1 cellular context compared by ENCODE assay signal in genomic region chr12:67268896-67269631, GRCh38.
A peak's percentile ranks its signal among the peaks of the same experiment; 100 is the strongest.
TF ChIP-seq lines count a peak whose summit lies in the region.

Gene CAND1 (plus strand): TSS chr12:67269358. CDS start chr12:67269718, 360 bp downstream.

TF ChIP-seq in HepG2, 621 proteins besides CTCF, POLR2A, EP300 and RAD21 (continued from another document and continues in another):
- TF ChIP-seq, protein P1, sequence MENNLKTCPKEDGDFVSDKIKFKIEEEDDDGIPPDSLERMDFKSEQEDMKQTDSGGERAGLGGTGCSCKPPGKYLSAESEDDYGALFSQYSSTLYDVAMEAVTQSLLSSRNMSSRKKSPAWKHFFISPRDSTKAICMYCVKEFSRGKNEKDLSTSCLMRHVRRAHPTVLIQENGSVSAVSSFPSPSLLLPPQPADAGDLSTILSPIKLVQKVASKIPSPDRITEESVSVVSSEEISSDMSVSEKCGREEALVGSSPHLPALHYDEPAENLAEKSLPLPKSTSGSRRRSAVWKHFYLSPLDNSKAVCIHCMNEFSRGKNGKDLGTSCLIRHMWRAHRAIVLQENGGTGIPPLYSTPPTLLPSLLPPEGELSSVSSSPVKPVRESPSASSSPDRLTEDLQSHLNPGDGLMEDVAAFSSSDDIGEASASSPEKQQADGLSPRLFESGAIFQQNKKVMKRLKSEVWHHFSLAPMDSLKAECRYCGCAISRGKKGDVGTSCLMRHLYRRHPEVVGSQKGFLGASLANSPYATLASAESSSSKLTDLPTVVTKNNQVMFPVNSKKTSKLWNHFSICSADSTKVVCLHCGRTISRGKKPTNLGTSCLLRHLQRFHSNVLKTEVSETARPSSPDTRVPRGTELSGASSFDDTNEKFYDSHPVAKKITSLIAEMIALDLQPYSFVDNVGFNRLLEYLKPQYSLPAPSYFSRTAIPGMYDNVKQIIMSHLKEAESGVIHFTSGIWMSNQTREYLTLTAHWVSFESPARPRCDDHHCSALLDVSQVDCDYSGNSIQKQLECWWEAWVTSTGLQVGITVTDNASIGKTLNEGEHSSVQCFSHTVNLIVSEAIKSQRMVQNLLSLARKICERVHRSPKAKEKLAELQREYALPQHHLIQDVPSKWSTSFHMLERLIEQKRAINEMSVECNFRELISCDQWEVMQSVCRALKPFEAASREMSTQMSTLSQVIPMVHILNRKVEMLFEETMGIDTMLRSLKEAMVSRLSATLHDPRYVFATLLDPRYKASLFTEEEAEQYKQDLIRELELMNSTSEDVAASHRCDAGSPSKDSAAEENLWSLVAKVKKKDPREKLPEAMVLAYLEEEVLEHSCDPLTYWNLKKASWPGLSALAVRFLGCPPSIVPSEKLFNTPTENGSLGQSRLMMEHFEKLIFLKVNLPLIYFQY (CRISPR knock-in tag; IDR thresholded peaks at IDR 0.05; ENCODE audit: borderline replicate concordance): no peak
- TF ChIP-seq ZNF33A (CRISPR knock-in tag; IDR thresholded peaks at IDR 0.05; ENCODE audit: borderline replicate concordance): 0 out of 2 replicates have a peak, but pooled peaks have one; percentile 74
- peak; percentile 26; the same call in 1 of the 2 replicates for TF ChIP-seq NAIF1 (CRISPR knock-in tag; IDR thresholded peaks at IDR 0.05; ENCODE audit: borderline replicate concordance)
- TF ChIP-seq ZNF761 (CRISPR knock-in tag; conservative IDR thresholded peaks at IDR 0.05): 0 out of 2 replicates have a peak, but pooled peaks have one; percentile 80
- TF ChIP-seq CHCHD3 (CRISPR knock-in tag; IDR thresholded peaks at IDR 0.05): peak; percentile 54; the same call in 1 of the 2 replicates
- peak; percentile 46 for TF ChIP-seq MED8 (CRISPR knock-in tag; IDR thresholded peaks at IDR 0.05; ENCODE audit: insufficient replicate concordance)
- 0 out of 2 replicates have a peak, but pooled peaks have one; percentile 10 for TF ChIP-seq ZBTB46 (CRISPR knock-in tag; IDR thresholded peaks at IDR 0.05; ENCODE audit: borderline replicate concordance)
- no peak; the same call in 1 of the 2 replicates for TF ChIP-seq ZNF451 (CRISPR knock-in tag; IDR thresholded peaks at IDR 0.05)
- 0 out of 2 replicates have a peak, but pooled peaks have one; percentile 14 for TF ChIP-seq ZC3H4 (CRISPR knock-in tag; IDR thresholded peaks at IDR 0.05; ENCODE audit: borderline replicate concordance)
- TF ChIP-seq MLX (CRISPR knock-in tag; IDR thresholded peaks at IDR 0.05): peak; percentile 30; the same call in 1 of the 2 replicates
- TF ChIP-seq ZNF782 (CRISPR knock-in tag; IDR thresholded peaks at IDR 0.05; ENCODE audit: borderline replicate concordance): 0 out of 2 replicates have a peak, but pooled peaks have one; percentile 39
- TF ChIP-seq FIP1L1 (IDR thresholded peaks at IDR 0.05; ENCODE audit: borderline replicate concordance, insufficient read depth, low read depth, low read length): no peak
- TF ChIP-seq ZBTB8A (CRISPR knock-in tag; IDR thresholded peaks at IDR 0.05; ENCODE audit: borderline replicate concordance, low read depth): no peak
- TF ChIP-seq XRCC5 (optimal IDR thresholded peaks at IDR 0.05; ENCODE audit: low read length): peak; percentile 39
- peak; percentile 76 for TF ChIP-seq RARA (CRISPR knock-in tag; IDR thresholded peaks at IDR 0.05)
- TF ChIP-seq ZNF44 (CRISPR knock-in tag; IDR thresholded peaks at IDR 0.05): peak; percentile 48; the same call in 1 of the 2 replicates
- TF ChIP-seq TFE3 (CRISPR knock-in tag; IDR thresholded peaks at IDR 0.05): no peak
- peak; percentile 23; the same call in 1 of the 2 replicates for TF ChIP-seq CBFB (CRISPR knock-in tag; IDR thresholded peaks at IDR 0.05)
- 0 out of 2 replicates have a peak, but pooled peaks have one; percentile 34 for TF ChIP-seq HNF4A (CRISPR knock-in tag; IDR thresholded peaks at IDR 0.05)
- 0 out of 2 replicates have a peak, but pooled peaks have one; percentile 18 for TF ChIP-seq SATB2 (CRISPR knock-in tag; IDR thresholded peaks at IDR 0.05)
- 0 out of 2 replicates have a peak, but pooled peaks have one; percentile 51 for TF ChIP-seq ZSCAN21 (CRISPR knock-in tag; IDR thresholded peaks at IDR 0.05; ENCODE audit: borderline replicate concordance)
- TF ChIP-seq ELF3 (CRISPR knock-in tag; IDR thresholded peaks at IDR 0.05): peak; percentile 4; the same call in 1 of the 2 replicates
- TF ChIP-seq ZNF142 (CRISPR knock-in tag; IDR thresholded peaks at IDR 0.05): no peak; the same call in 1 of the 2 replicates
- TF ChIP-seq IRF9 (CRISPR knock-in tag; IDR thresholded peaks at IDR 0.05; ENCODE audit: borderline replicate concordance): peak; percentile 87; the same call in 1 of the 2 replicates
- 0 out of 2 replicates have a peak, but pooled peaks have one; percentile 27 for TF ChIP-seq ZSCAN25 (CRISPR knock-in tag; IDR thresholded peaks at IDR 0.05)
- no peak for TF ChIP-seq THAP8 (CRISPR knock-in tag; IDR thresholded peaks at IDR 0.05; ENCODE audit: borderline replicate concordance)
- peak; percentile 73; the same call in 1 of the 2 replicates for TF ChIP-seq AKAP8 (CRISPR knock-in tag; IDR thresholded peaks at IDR 0.05)
- peak; percentile 91 for TF ChIP-seq KMT2A (CRISPR knock-in tag; IDR thresholded peaks at IDR 0.05)
- TF ChIP-seq NFRKB (IDR thresholded peaks at IDR 0.05): no peak
- TF ChIP-seq MED13 (CRISPR knock-in tag; IDR thresholded peaks at IDR 0.05): no peak; the same call in 1 of the 2 replicates
- TF ChIP-seq, protein P2, sequence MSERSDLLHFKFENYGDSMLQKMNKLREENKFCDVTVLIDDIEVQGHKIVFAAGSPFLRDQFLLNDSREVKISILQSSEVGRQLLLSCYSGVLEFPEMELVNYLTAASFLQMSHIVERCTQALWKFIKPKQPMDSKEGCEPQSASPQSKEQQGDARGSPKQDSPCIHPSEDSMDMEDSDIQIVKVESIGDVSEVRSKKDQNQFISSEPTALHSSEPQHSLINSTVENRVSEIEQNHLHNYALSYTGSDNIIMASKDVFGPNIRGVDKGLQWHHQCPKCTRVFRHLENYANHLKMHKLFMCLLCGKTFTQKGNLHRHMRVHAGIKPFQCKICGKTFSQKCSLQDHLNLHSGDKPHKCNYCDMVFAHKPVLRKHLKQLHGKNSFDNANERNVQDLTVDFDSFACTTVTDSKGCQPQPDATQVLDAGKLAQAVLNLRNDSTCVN (CRISPR knock-in tag; IDR thresholded peaks at IDR 0.05; ENCODE audit: borderline replicate concordance): peak; percentile 66; the same call in 1 of the 2 replicates
- peak; percentile 35 for TF ChIP-seq ZEB1 (IDR thresholded peaks at IDR 0.05; ENCODE audit: insufficient replicate concordance, low read depth)
- peak; percentile 66; the same call in 1 of the 2 replicates for TF ChIP-seq SRF (IDR thresholded peaks at IDR 0.05; ENCODE audit: low read depth, low read length)
- peak; percentile 8; the same call in 1 of the 2 replicates for TF ChIP-seq BRF2 (CRISPR knock-in tag; IDR thresholded peaks at IDR 0.05)
- TF ChIP-seq ZNF24 (IDR thresholded peaks at IDR 0.05): no peak
- 0 out of 2 replicates have a peak, but pooled peaks have one; percentile 23 for TF ChIP-seq NFIC (IDR thresholded peaks at IDR 0.05; ENCODE audit: low read length)
- no peak for TF ChIP-seq NFATC3 (CRISPR knock-in tag; IDR thresholded peaks at IDR 0.05)
- no peak for TF ChIP-seq ELF4 (CRISPR knock-in tag; IDR thresholded peaks at IDR 0.05; ENCODE audit: borderline replicate concordance)
- TF ChIP-seq SYNCRIP (IDR thresholded peaks at IDR 0.05; ENCODE audit: insufficient read depth, low read depth, low read length): no peak
- no peak for TF ChIP-seq ZNF101 (CRISPR knock-in tag; IDR thresholded peaks at IDR 0.05; ENCODE audit: borderline replicate concordance, low read depth)
